9 cellular contexts compared by ENCODE assay signal in the genomic region with DNA sequence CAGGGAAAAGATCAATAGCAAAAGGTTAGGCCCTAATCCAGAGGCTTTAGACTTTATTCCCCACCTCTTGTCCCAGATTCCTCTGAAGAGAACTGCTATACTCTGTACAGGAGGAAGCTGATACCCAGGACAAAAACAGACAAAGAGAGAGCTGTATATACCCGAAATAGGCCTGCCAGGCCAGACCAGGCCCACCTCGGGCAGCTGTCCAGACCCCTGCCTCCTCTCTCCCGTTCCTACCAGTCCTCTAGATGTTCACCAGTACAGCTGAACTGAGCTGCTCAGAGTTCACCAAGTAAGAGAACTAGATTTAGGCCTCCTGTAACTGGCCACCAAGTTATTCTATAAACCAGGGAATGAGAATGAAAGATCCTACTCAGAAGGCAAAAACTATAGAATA. TPM values are rescaled to one million over a fixed set of nuclear protein-coding genes. Genes with fewer than 3 reads are reported as not detected.
DNase-seq lines count a peak whose midpoint lies in the region; ATAC-seq and TF ChIP-seq lines count a peak whose summit lies in the region.
"Had no signal": no experiment of that assay in that cellular context is flagged by ENCODE, and none has a peak within 500 bp of the region (broad histone marks: within the 10 kb centered on the region; RNA-seq: fewer than 3 reads in every experiment).

No MANE protein-coding gene starts in this region.

- ATAC-seq in lower lobe of right lung (no peak), GM18858 (IDR thresholded peaks at IDR 0.05; ENCODE audit: unreplicated experiment) (no peak), HG02588 (IDR thresholded peaks at IDR 0.05; ENCODE audit: unreplicated experiment) (no peak)
- ATAC-seq: HepG2 had no signal

- peaks cover 72% of the 10 kb centered on the region for H3K36me3 Mint-ChIP-seq in activated CD4-positive, alpha-beta T cell treated with anti-CD3 and anti-CD28 coated beads, Interleukin-2, amount 10 ng/mL, durations not matched to agents 7 days and 5 days (ENCODE audit: low read depth)
- H3K36me3 Mint-ChIP-seq in activated T-helper 1 cell treated with anti-CD3 and anti-CD28 coated beads, Interleukin-12 subunit alpha, Interleukin-12 subunit beta, Interleukin-2, Interleukin-4 antibody, amounts not matched to agents 30 ng/mL and 10 ng/mL and 1 ng/mL, durations not matched to agents 14 hours and 24 hours and 36 hours (ENCODE audit: low read depth), result peaks cover 71% of the 10 kb centered on the region

- H3K27ac ChIP-seq in lower lobe of right lung (peak overlapping the region; percentile 22), substantia nigra (ENCODE audit: low read depth, low read length, poor library complexity, severe bottlenecking) (peak overlapping the region; percentile 7)

- H3K9me3 Mint-ChIP-seq in activated CD4-positive, alpha-beta T cell treated with anti-CD3 and anti-CD28 coated beads, Interleukin-2, amount 10 ng/mL, durations not matched to agents 7 days and 5 days, result no peaks in the 10 kb centered on the region
- H3K9me3 Mint-ChIP-seq in activated T-helper 1 cell treated with anti-CD3 and anti-CD28 coated beads, Interleukin-12 subunit alpha, Interleukin-12 subunit beta, Interleukin-2, Interleukin-4 antibody, amounts not matched to agents 30 ng/mL and 10 ng/mL and 1 ng/mL, durations not matched to agents 14 hours and 24 hours and 36 hours, result no peaks in the 10 kb centered on the region

- H3K4me3 Mint-ChIP-seq in activated CD4-positive, alpha-beta T cell treated with anti-CD3 and anti-CD28 coated beads, Interleukin-2, amount 10 ng/mL, durations not matched to agents 7 days and 5 days, result no peak overlapping the region
- no peak overlapping the region for H3K4me3 Mint-ChIP-seq in activated T-helper 1 cell treated with anti-CD3 and anti-CD28 coated beads, Interleukin-12 subunit alpha, Interleukin-12 subunit beta, Interleukin-2, Interleukin-4 antibody, amounts not matched to agents 30 ng/mL and 10 ng/mL and 1 ng/mL, durations not matched to agents 14 hours and 24 hours and 36 hours

- H3K27me3 Mint-ChIP-seq in activated CD4-positive, alpha-beta T cell treated with anti-CD3 and anti-CD28 coated beads, Interleukin-2, amount 10 ng/mL, durations not matched to agents 7 days and 5 days, result no peaks in the 10 kb centered on the region
- H3K27me3 Mint-ChIP-seq in activated T-helper 1 cell treated with anti-CD3 and anti-CD28 coated beads, Interleukin-12 subunit alpha, Interleukin-12 subunit beta, Interleukin-2, Interleukin-4 antibody, amounts not matched to agents 30 ng/mL and 10 ng/mL and 1 ng/mL, durations not matched to agents 14 hours and 24 hours and 36 hours (ENCODE audit: insufficient read depth), result no peaks in the 10 kb centered on the region

- H3K4me1 ChIP-seq in lower lobe of right lung, result peaks cover 49% of the 10 kb centered on the region

- intact Hi-C loops in activated T-helper 1 cell treated with anti-CD3 and anti-CD28 coated beads, Interleukin-12 subunit alpha, Interleukin-12 subunit beta, Interleukin-2, Interleukin-4 antibody, amounts not matched to agents 30 ng/mL and 10 ng/mL and 1 ng/mL, durations not matched to agents 14 hours and 24 hours and 36 hours (cut with micrococcal nuclease), result loop anchor here (10.0 kb wide), 1 partner anchor 512 kb away; no protein-coding TSS in a partner anchor
- intact Hi-C loops in lower lobe of right lung (cut with DNase I), result no loop called here

- H3K36me3 ChIP-seq in lower lobe of right lung, result peaks cover 54% of the 10 kb centered on the region

- H3K9me3 ChIP-seq in lower lobe of right lung, result no peaks in the 10 kb centered on the region

- H3K27ac Mint-ChIP-seq in activated CD4-positive, alpha-beta T cell treated with anti-CD3 and anti-CD28 coated beads, Interleukin-2, amount 10 ng/mL, durations not matched to agents 7 days and 5 days, result peak overlapping the region; percentile 88
- H3K27ac Mint-ChIP-seq in activated T-helper 1 cell treated with anti-CD3 and anti-CD28 coated beads, Interleukin-12 subunit alpha, Interleukin-12 subunit beta, Interleukin-2, Interleukin-4 antibody, amounts not matched to agents 30 ng/mL and 10 ng/mL and 1 ng/mL, durations not matched to agents 14 hours and 24 hours and 36 hours, result peak overlapping the region; percentile 74

- TF ChIP-seq CTCF in lower lobe of right lung (IDR thresholded peaks at IDR 0.05), result no peak

- POLR2A ChIA-PET in activated CD4-positive, alpha-beta T cell treated with anti-CD3 and anti-CD28 coated beads, Interleukin-2, amount 10 ng/mL, durations not matched to agents 7 days and 5 days (lab: Charles Lee), result interaction anchor here (0.6 kb wide), 1 partner anchor 193 kb away, joined by 3 read pairs; no protein-coding TSS in a partner anchor

- CTCF ChIA-PET in activated CD4-positive, alpha-beta T cell treated with anti-CD3 and anti-CD28 coated beads, Interleukin-2, amount 10 ng/mL, durations not matched to agents 7 days and 5 days (lab: Charles Lee), result interaction anchor here (0.6 to 2.7 kb wide), 9 partner anchors 11 to 249 kb away, joined by 3 to 12 read pairs (median 3); partner anchors contain the start of genes CDCA3, MLF2 and USP5

- H3K4me1 Mint-ChIP-seq in activated CD4-positive, alpha-beta T cell treated with anti-CD3 and anti-CD28 coated beads, Interleukin-2, amount 10 ng/mL, durations not matched to agents 7 days and 5 days, result peaks cover 46% of the 10 kb centered on the region
- H3K4me1 Mint-ChIP-seq in activated T-helper 1 cell treated with anti-CD3 and anti-CD28 coated beads, Interleukin-12 subunit alpha, Interleukin-12 subunit beta, Interleukin-2, Interleukin-4 antibody, amounts not matched to agents 30 ng/mL and 10 ng/mL and 1 ng/mL, durations not matched to agents 14 hours and 24 hours and 36 hours (ENCODE audit: low read depth), result peaks cover 46% of the 10 kb centered on the region

- no peaks in the 10 kb centered on the region for H3K27me3 ChIP-seq in lower lobe of right lung (ENCODE audit: low read depth)

- H3K4me3 ChIP-seq in lower lobe of right lung, result no peak overlapping the region

- no peak for DNase-seq in activated CD4-positive, alpha-beta T cell treated with anti-CD3 and anti-CD28 coated beads, Interleukin-2, amount 10 ng/mL, durations not matched to agents 7 days and 5 days
- no peak for DNase-seq in activated CD4-positive, alpha-beta T cell treated with anti-CD3 and anti-CD28 coated beads, Interleukin-2, amount 50 U/mL, for 48 hours
- no peak for DNase-seq in activated T-helper 1 cell treated with anti-CD3 and anti-CD28 coated beads, Interleukin-12 subunit alpha, Interleukin-12 subunit beta, Interleukin-2, Interleukin-4 antibody, amounts not matched to agents 30 ng/mL and 10 ng/mL and 1 ng/mL, durations not matched to agents 14 hours and 24 hours and 36 hours (ENCODE audit: low spot score)
- no peak for DNase-seq in lower lobe of right lung
- DNase-seq in substantia nigra (lab: John Stamatoyannopoulos, UW), result no peak
- no peak for DNase-seq in SHP77 (lab: John Stamatoyannopoulos, UW)

RNA-seq across cellular contexts. Expression of gene CHD4, which starts 4.7 kb away (rescaled TPM):
- 100 to 1,000 TPM; 262 to 263 TPM for total RNA-seq in activated CD4-positive, alpha-beta T cell treated with anti-CD3 and anti-CD28 coated beads, Interleukin-2, amount 10 ng/mL, durations not matched to agents 7 days and 5 days
- total RNA-seq in activated T-helper 1 cell treated with anti-CD3 and anti-CD28 coated beads, Interleukin-12 subunit alpha, Interleukin-12 subunit beta, Interleukin-2, Interleukin-4 antibody, amounts not matched to agents 30 ng/mL and 10 ng/mL and 1 ng/mL, durations not matched to agents 14 hours and 24 hours and 36 hours, result 348 and 368 TPM in 2 replicates
- 169 TPM for total RNA-seq in lower lobe of right lung

RNA-seq across cellular contexts. Expression of gene LPAR5, which starts 33.2 kb away (rescaled TPM):
- total RNA-seq in activated CD4-positive, alpha-beta T cell treated with anti-CD3 and anti-CD28 coated beads, Interleukin-2, amount 10 ng/mL, durations not matched to agents 7 days and 5 days, result 1 to 10 TPM; 6.2 to 6.6 TPM
- 2.8 and 3.1 TPM in 2 replicates for total RNA-seq in activated T-helper 1 cell treated with anti-CD3 and anti-CD28 coated beads, Interleukin-12 subunit alpha, Interleukin-12 subunit beta, Interleukin-2, Interleukin-4 antibody, amounts not matched to agents 30 ng/mL and 10 ng/mL and 1 ng/mL, durations not matched to agents 14 hours and 24 hours and 36 hours
- total RNA-seq in lower lobe of right lung, result 3.8 TPM

RNA-seq across cellular contexts. Expression of gene NOP2, which starts 34.4 kb away (rescaled TPM):
- 10 to 100 TPM; 74.1 to 76.4 TPM for total RNA-seq in activated CD4-positive, alpha-beta T cell treated with anti-CD3 and anti-CD28 coated beads, Interleukin-2, amount 10 ng/mL, durations not matched to agents 7 days and 5 days
- 194 and 196 TPM in 2 replicates for total RNA-seq in activated T-helper 1 cell treated with anti-CD3 and anti-CD28 coated beads, Interleukin-12 subunit alpha, Interleukin-12 subunit beta, Interleukin-2, Interleukin-4 antibody, amounts not matched to agents 30 ng/mL and 10 ng/mL and 1 ng/mL, durations not matched to agents 14 hours and 24 hours and 36 hours
- 30.2 TPM for total RNA-seq in lower lobe of right lung

RNA-seq across cellular contexts. Expression of gene ACRBP, which starts 44.7 kb away (rescaled TPM):
- total RNA-seq in activated CD4-positive, alpha-beta T cell treated with anti-CD3 and anti-CD28 coated beads, Interleukin-2, amount 10 ng/mL, durations not matched to agents 7 days and 5 days, result 1 to 10 TPM; 1.6 to 2.6 TPM
- 0.83 and 1.0 TPM in 2 replicates for total RNA-seq in activated T-helper 1 cell treated with anti-CD3 and anti-CD28 coated beads, Interleukin-12 subunit alpha, Interleukin-12 subunit beta, Interleukin-2, Interleukin-4 antibody, amounts not matched to agents 30 ng/mL and 10 ng/mL and 1 ng/mL, durations not matched to agents 14 hours and 24 hours and 36 hours
- 7.2 TPM for total RNA-seq in lower lobe of right lung
- total RNA-seq: HepG2 had no signal

RNA-seq across cellular contexts. Expression of gene IFFO1, which starts 46.7 kb away (rescaled TPM):
- total RNA-seq in activated CD4-positive, alpha-beta T cell treated with anti-CD3 and anti-CD28 coated beads, Interleukin-2, amount 10 ng/mL, durations not matched to agents 7 days and 5 days, result 10 to 100 TPM; 28.3 to 30.4 TPM
- 19.5 and 19.9 TPM in 2 replicates for total RNA-seq in activated T-helper 1 cell treated with anti-CD3 and anti-CD28 coated beads, Interleukin-12 subunit alpha, Interleukin-12 subunit beta, Interleukin-2, Interleukin-4 antibody, amounts not matched to agents 30 ng/mL and 10 ng/mL and 1 ng/mL, durations not matched to agents 14 hours and 24 hours and 36 hours
- total RNA-seq in lower lobe of right lung, result 27.6 TPM
